1 cellular context compared by ENCODE assay signal in genomic region chr2:85551698-85552678, GRCh38.
A peak's percentile ranks its signal among the peaks of the same experiment; 100 is the strongest.
TF ChIP-seq lines count a peak whose summit lies in the region.

No MANE protein-coding gene starts in this region.

TF ChIP-seq in HepG2, 621 proteins besides CTCF, POLR2A, EP300 and RAD21 (continued from another document and continues in another):
- TF ChIP-seq NFAT5 (CRISPR knock-in tag; IDR thresholded peaks at IDR 0.05) (no peak), THAP9 (CRISPR knock-in tag; IDR thresholded peaks at IDR 0.05; ENCODE audit: borderline replicate concordance) (no peak), HIC2 (CRISPR knock-in tag; IDR thresholded peaks at IDR 0.05; ENCODE audit: low read depth) (no peak), NR2F1 (CRISPR knock-in tag; IDR thresholded peaks at IDR 0.05) (no peak), ARHGAP35 (CRISPR knock-in tag; IDR thresholded peaks at IDR 0.05; ENCODE audit: borderline replicate concordance) (no peak), ZNF337 (CRISPR knock-in tag; IDR thresholded peaks at IDR 0.05; ENCODE audit: borderline replicate concordance, low read depth) (no peak), ZNF562 (CRISPR knock-in tag; IDR thresholded peaks at IDR 0.05; ENCODE audit: borderline replicate concordance) (no peak), ZNF780A (CRISPR knock-in tag; IDR thresholded peaks at IDR 0.05) (no peak), MBD4 (IDR thresholded peaks at IDR 0.05; ENCODE audit: borderline replicate concordance, low read length) (no peak), SYNCRIP (IDR thresholded peaks at IDR 0.05; ENCODE audit: insufficient read depth, low read depth, low read length) (no peak), RBAK (CRISPR knock-in tag; IDR thresholded peaks at IDR 0.05) (no peak), TBL1XR1 (IDR thresholded peaks at IDR 0.05; ENCODE audit: borderline replicate concordance, low read length, partially characterized antibody) (no peak), ZNF407 (CRISPR knock-in tag; IDR thresholded peaks at IDR 0.05; ENCODE audit: not compliant biosample characterization) (no peak), SOX13 (IDR thresholded peaks at IDR 0.05) (no peak), SOX13 (CRISPR knock-in tag; conservative IDR thresholded peaks at IDR 0.05 in 1 of 2, IDR thresholded peaks at IDR 0.05 in 1 of 2) (no peak), ZNF550 (CRISPR knock-in tag; IDR thresholded peaks at IDR 0.05; ENCODE audit: borderline replicate concordance) (no peak), SIN3A (IDR thresholded peaks at IDR 0.05; ENCODE audit: borderline replicate concordance, low read depth, low read length) (no peak), ZNF768 (CRISPR knock-in tag; IDR thresholded peaks at IDR 0.05) (no peak), TFDP1 (CRISPR knock-in tag; IDR thresholded peaks at IDR 0.05; ENCODE audit: borderline replicate concordance) (no peak), RFX1 (IDR thresholded peaks at IDR 0.05) (no peak), ATAD3A (CRISPR knock-in tag; IDR thresholded peaks at IDR 0.05) (no peak), CSRNP2 (CRISPR knock-in tag; conservative IDR thresholded peaks at IDR 0.05; ENCODE audit: low read depth) (no peak), ATF4 (CRISPR knock-in tag; IDR thresholded peaks at IDR 0.05) (0 out of 4 replicates have a peak, but pooled peaks of 1 of the 2 experiments have one; percentile 29), BORCS8-MEF2B (CRISPR knock-in tag; IDR thresholded peaks at IDR 0.05) (no peak), ATRX (CRISPR knock-in tag; IDR thresholded peaks at IDR 0.05; ENCODE audit: borderline replicate concordance) (no peak), ZNF639 (CRISPR knock-in tag; conservative IDR thresholded peaks at IDR 0.05) (no peak)
